1 cellular context compared by ENCODE assay signal in the genomic region with DNA sequence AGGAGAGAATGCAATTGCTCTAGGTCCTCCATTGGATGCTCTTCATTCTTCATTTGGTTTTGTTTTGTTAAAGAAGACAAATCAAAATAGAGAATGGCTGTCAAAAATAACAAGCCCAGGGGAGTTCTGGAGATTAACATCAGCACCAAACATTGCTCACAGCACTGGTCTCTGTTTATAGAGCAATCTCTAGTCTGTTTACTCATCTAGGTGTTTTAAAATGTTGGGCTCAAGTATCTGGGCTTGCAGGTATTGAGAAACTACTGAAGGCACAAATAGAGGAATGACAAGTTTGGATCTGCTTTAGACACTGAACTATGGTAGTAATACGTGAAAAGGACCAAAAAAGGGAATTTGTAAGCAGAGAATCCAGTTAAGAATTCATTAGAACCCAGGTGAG.
TF ChIP-seq lines count a peak whose summit lies in the region.

No MANE protein-coding gene starts in this region.

TF ChIP-seq in GM23338, 12 proteins besides CTCF, POLR2A, EP300 and RAD21 (continued from another document):
- TF ChIP-seq, protein P1, sequence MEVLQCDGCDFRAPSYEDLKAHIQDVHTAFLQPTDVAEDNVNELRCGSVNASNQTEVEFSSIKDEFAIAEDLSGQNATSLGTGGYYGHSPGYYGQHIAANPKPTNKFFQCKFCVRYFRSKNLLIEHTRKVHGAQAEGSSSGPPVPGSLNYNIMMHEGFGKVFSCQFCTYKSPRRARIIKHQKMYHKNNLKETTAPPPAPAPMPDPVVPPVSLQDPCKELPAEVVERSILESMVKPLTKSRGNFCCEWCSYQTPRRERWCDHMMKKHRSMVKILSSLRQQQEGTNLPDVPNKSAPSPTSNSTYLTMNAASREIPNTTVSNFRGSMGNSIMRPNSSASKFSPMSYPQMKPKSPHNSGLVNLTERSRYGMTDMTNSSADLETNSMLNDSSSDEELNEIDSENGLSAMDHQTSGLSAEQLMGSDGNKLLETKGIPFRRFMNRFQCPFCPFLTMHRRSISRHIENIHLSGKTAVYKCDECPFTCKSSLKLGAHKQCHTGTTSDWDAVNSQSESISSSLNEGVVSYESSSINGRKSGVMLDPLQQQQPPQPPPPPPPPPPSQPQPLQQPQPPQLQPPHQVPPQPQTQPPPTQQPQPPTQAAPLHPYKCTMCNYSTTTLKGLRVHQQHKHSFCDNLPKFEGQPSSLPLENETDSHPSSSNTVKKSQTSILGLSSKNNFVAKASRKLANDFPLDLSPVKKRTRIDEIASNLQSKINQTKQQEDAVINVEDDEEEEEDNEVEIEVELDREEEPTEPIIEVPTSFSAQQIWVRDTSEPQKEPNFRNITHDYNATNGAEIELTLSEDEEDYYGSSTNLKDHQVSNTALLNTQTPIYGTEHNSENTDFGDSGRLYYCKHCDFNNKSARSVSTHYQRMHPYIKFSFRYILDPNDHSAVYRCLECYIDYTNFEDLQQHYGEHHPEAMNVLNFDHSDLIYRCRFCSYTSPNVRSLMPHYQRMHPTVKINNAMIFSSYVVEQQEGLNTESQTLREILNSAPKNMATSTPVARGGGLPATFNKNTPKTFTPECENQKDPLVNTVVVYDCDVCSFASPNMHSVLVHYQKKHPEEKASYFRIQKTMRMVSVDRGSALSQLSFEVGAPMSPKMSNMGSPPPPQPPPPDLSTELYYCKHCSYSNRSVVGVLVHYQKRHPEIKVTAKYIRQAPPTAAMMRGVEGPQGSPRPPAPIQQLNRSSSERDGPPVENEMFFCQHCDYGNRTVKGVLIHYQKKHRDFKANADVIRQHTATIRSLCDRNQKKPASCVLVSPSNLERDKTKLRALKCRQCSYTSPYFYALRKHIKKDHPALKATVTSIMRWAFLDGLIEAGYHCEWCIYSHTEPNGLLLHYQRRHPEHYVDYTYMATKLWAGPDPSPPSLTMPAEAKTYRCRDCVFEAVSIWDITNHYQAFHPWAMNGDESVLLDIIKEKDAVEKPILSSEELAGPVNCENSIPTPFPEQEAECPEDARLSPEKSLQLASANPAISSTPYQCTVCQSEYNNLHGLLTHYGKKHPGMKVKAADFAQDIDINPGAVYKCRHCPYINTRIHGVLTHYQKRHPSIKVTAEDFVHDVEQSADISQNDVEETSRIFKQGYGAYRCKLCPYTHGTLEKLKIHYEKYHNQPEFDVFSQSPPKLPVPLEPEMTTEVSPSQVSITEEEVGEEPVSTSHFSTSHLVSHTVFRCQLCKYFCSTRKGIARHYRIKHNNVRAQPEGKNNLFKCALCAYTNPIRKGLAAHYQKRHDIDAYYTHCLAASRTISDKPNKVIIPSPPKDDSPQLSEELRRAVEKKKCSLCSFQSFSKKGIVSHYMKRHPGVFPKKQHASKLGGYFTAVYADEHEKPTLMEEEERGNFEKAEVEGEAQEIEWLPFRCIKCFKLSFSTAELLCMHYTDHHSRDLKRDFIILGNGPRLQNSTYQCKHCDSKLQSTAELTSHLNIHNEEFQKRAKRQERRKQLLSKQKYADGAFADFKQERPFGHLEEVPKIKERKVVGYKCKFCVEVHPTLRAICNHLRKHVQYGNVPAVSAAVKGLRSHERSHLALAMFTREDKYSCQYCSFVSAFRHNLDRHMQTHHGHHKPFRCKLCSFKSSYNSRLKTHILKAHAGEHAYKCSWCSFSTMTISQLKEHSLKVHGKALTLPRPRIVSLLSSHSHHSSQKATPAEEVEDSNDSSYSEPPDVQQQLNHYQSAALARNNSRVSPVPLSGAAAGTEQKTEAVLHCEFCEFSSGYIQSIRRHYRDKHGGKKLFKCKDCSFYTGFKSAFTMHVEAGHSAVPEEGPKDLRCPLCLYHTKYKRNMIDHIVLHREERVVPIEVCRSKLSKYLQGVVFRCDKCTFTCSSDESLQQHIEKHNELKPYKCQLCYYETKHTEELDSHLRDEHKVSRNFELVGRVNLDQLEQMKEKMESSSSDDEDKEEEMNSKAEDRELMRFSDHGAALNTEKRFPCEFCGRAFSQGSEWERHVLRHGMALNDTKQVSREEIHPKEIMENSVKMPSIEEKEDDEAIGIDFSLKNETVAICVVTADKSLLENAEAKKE (CRISPR knock-in tag; IDR thresholded peaks at IDR 0.05), result no peak
- TF ChIP-seq STAT1 (IDR thresholded peaks at IDR 0.05; ENCODE audit: unreplicated experiment) (no peak), EZH2phosphoT487 (IDR thresholded peaks at IDR 0.05; ENCODE audit: unreplicated experiment) (no peak), EZH2 (IDR thresholded peaks at IDR 0.05; ENCODE audit: low read depth, unreplicated experiment) (no peak)
- TF ChIP-seq, protein P2, sequence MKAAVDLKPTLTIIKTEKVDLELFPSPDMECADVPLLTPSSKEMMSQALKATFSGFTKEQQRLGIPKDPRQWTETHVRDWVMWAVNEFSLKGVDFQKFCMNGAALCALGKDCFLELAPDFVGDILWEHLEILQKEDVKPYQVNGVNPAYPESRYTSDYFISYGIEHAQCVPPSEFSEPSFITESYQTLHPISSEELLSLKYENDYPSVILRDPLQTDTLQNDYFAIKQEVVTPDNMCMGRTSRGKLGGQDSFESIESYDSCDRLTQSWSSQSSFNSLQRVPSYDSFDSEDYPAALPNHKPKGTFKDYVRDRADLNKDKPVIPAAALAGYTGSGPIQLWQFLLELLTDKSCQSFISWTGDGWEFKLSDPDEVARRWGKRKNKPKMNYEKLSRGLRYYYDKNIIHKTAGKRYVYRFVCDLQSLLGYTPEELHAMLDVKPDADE (IDR thresholded peaks at IDR 0.05), result no peak
